In the genomic region with DNA sequence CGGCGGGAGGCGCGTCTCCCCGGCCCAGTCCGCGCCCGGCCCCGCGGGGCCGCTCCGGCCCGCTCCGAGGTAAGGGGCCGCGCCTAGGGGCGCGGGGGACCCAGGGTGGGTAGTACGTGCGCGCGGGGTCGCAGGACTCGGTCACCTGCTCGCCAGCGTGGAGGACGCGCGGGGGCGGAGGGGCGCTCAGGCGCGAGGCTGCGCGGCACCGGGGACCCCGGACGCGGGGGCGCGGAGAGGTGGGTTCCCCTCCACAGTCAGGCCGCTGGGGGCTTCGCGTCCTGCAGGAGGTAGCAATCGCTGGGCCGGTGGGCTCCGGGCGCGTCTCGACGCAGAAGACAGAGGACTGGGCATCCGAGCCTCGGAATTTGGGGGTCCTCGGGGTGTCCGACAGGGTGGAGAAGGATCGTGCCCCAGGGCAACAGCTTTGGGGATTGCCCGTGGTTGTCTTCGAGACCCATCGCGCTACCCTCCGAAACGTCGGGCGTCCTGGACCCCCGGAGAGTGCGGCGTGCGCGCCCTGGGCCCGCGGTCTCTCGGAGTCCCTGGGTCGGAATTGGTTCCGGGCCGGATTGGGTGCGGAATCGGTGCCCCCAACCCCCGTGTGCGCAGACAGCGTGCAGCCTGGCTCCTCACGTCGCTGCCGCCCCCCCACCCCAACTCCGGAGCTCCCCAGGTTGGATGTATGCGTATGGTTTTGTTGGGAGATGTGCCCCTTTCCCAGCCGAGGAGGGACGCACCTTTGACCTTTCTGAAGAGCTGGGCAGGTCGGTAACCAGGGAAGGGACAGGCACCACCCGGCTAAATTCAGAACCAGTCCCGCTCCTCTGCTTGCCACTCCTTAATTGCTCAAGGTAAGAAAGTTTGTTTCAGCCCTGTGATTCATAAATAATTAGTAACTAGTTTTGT, we compare ENCODE assay signal across 8 cellular contexts. TPM values are rescaled to one million over a fixed set of nuclear protein-coding genes. Genes with fewer than 3 reads are reported as not detected.
DNase-seq lines count a peak whose midpoint lies in the region; ATAC-seq and TF ChIP-seq lines count a peak whose summit lies in the region.

No MANE protein-coding gene starts in this region.

- H3K27ac Mint-ChIP-seq in activated T-helper 17 cell treated with anti-CD3 and anti-CD28 coated beads, Interleukin-2, amount 50 U/mL, for 72 hours = peak overlapping the region; percentile 41

- peaks cover 26% of the 10 kb centered on the region for H3K27me3 Mint-ChIP-seq in activated T-helper 17 cell treated with anti-CD3 and anti-CD28 coated beads, Interleukin-2, amount 50 U/mL, for 72 hours

- no peaks in the 10 kb centered on the region for H3K9me3 Mint-ChIP-seq in activated T-helper 17 cell treated with anti-CD3 and anti-CD28 coated beads, Interleukin-2, amount 50 U/mL, for 72 hours

- peak; percentile 2 for ATAC-seq in activated T-helper 17 cell treated with anti-CD3 and anti-CD28 coated beads, Interleukin-2, amount 50 U/mL, for 72 hours (replicated peaks)

- TF ChIP-seq CTCF in right atrium auricular region (IDR thresholded peaks at IDR 0.05) = no peak

- peak overlapping the region; percentile 75 for H3K4me3 Mint-ChIP-seq in activated T-helper 17 cell treated with anti-CD3 and anti-CD28 coated beads, Interleukin-2, amount 50 U/mL, for 72 hours

- H3K4me3 ChIP-seq in HAP-1 (peak overlapping the region; percentile 48), right atrium auricular region (peak overlapping the region; percentile 80), skeletal muscle cell (ENCODE audit: low read depth, low read length) (peak overlapping the region; percentile 73)

- in situ Hi-C loops in HAP-1 (cut with MboI; ENCODE audit: low sequenced_read_pairs) (no loop called here), G401 (cut with HindIII; ENCODE audit: low sequenced_read_pairs) (no loop called here)

- peaks cover 3% of the 10 kb centered on the region for H3K4me1 Mint-ChIP-seq in activated T-helper 17 cell treated with anti-CD3 and anti-CD28 coated beads, Interleukin-2, amount 50 U/mL, for 72 hours

- peaks cover 32% of the 10 kb centered on the region for H3K36me3 Mint-ChIP-seq in activated T-helper 17 cell treated with anti-CD3 and anti-CD28 coated beads, Interleukin-2, amount 50 U/mL, for 72 hours (ENCODE audit: low read depth)

- H3K9me3 ChIP-seq in HAP-1 (no peaks in the 10 kb centered on the region), right atrium auricular region (no peaks in the 10 kb centered on the region)

- H3K4me1 ChIP-seq in HAP-1 (peaks cover 11% of the 10 kb centered on the region), right atrium auricular region (peaks cover 0 to 42% of the 10 kb centered on the region in 2 donors)

- H3K36me3 ChIP-seq in HAP-1 (replicated peaks) (no peaks in the 10 kb centered on the region), right atrium auricular region (no peaks in the 10 kb centered on the region)

- H3K27me3 ChIP-seq in HAP-1 (ENCODE audit: low read depth) (no peaks in the 10 kb centered on the region), right atrium auricular region (no peaks in the 10 kb centered on the region)

- DNase-seq in HAP-1 (ENCODE audit: low spot score in 2 of 2) (peak in 1 of 2 experiments; percentile 16), right atrium auricular region (ENCODE audit: low spot score) (no peak), skeletal muscle cell (ENCODE audit: low read depth) (no peak), CD1c-positive myeloid dendritic cell (ENCODE audit: extremely low spot score) (no peak), T-helper 9 cell (no peak), G401 (ENCODE audit: low spot score) (no peak)
- DNase-seq in activated CD4-positive, CD25-positive, alpha-beta regulatory T cell treated with anti-CD3 and anti-CD28 coated beads, Interleukin-2, amount 50 U/mL, for 72 hours = no peak

- peak overlapping the region; percentile 85 to 88 for H3K27ac ChIP-seq in right atrium auricular region

RNA-seq across cellular contexts. Expression of gene NPAS2, which starts 0.7 kb away (rescaled TPM):
- 10 to 100 TPM in 1 of 2 donors, 1 to 10 TPM in 1; 3.9 to 11.4 TPM for total RNA-seq in activated T-helper 17 cell treated with anti-CD3 and anti-CD28 coated beads, Interleukin-2, amount 50 U/mL, for 72 hours
- 10 to 100 TPM; 39.2 to 49.4 TPM for total RNA-seq in right atrium auricular region
- total RNA-seq in G401 (2014; rRNA removed; shearing (Covaris generic)) = not detected in 2 replicates
